In genomic region chr12:69469854-69470188, GRCh38 we compare ENCODE assay signal across 8 cellular contexts. TPM values are rescaled to one million over a fixed set of nuclear protein-coding genes. Genes with fewer than 3 reads are reported as not detected.
A peak's percentile ranks its signal among the peaks of the same experiment; 100 is the strongest.
DNase-seq lines count a peak whose midpoint lies in the region; ATAC-seq, FAIRE-seq and TF ChIP-seq lines count a peak whose summit lies in the region.

No MANE protein-coding gene starts in this region.

- peak overlapping the region; percentile 99 for H3K4me3 ChIP-seq in K562
- peak overlapping the region; percentile 62 for H3K4me3 ChIP-seq in lung
- H3K4me3 ChIP-seq in vagina: peak overlapping the region; percentile 75 to 98

- TF ChIP-seq EP300 in K562 (IDR thresholded peaks at IDR 0.05; ENCODE audit: low read length): no peak

- peak overlapping the region; percentile 89 for H3K4me2 ChIP-seq in K562 (ENCODE audit: insufficient read depth, low read length)

- FAIRE-seq in K562 (lab: Jason Lieb, UNC): no peak

- peak; percentile 18 for ATAC-seq in Right ventricle myocardium inferior
- ATAC-seq in K562: no peak; the same call in 2 of the 3 replicates
- ATAC-seq in lung (ENCODE audit: insufficient read depth, low FRiP score): no peak

- peak overlapping the region; percentile 88 for H3K27ac ChIP-seq in K562 (ENCODE audit: extremely low read depth, low read depth, low read length)
- H3K27ac ChIP-seq in lung (ENCODE audit: low read depth in 1 of 2, low read length in 1 of 2): peak overlapping the region; percentile 71 to 98
- H3K27ac ChIP-seq in vagina: peak overlapping the region; percentile 92

- TF ChIP-seq POLR2A in K562 (conservative IDR thresholded peaks at IDR 0.05) (no peak), vagina (IDR thresholded peaks at IDR 0.05) (no peak)

- in situ Hi-C loops in K562 (cut with MboI): no loop called here

- CTCF ChIA-PET in K562 (lab: Yijun Ruan, JAX; ENCODE audit: low intra/inter-chr PET ratio): interaction anchor here (2.4 kb wide), 1 partner anchor 100 kb away, joined by 9 read pairs; no protein-coding TSS in a partner anchor

- H3K9ac ChIP-seq in K562 (ENCODE audit: insufficient read depth in 1 of 2, low read depth in 2 of 2, low read length in 2 of 2): peak overlapping the region; percentile 88 to 97; a peak in 3 of 4 replicates

- intact Hi-C loops in Right ventricle myocardium inferior (cut with DNase I): loop anchor here (2.0 to 5.0 kb wide), 2 partner anchors 42 to 101 kb away; no protein-coding TSS in a partner anchor
- intact Hi-C loops in cardiac septum (cut with DNase I): loop anchor here (2.0 to 5.0 kb wide), 3 partner anchors 102 to 233 kb away; partner anchors contain the start of genes CPSF6 and YEATS4
- intact Hi-C loops in K562 (cut with micrococcal nuclease): loop anchor here (1.0 to 10.0 kb wide), 6 partner anchors 47 to 178 kb away; partner anchors contain the start of gene YEATS4
- intact Hi-C loops in vagina (cut with DNase I): no loop called here

- H3K9me1 ChIP-seq in K562 (ENCODE audit: control insufficient read depth, insufficient read depth, low read length): no peaks in the 10 kb centered on the region

- H3K36me3 ChIP-seq in K562 (ENCODE audit: control insufficient read depth, insufficient read depth, low read length) (no peaks in the 10 kb centered on the region), lung (ENCODE audit: control insufficient read depth in 2 of 2, insufficient read depth in 2 of 2, low read length in 2 of 2) (no peaks in the 10 kb centered on the region), vagina (no peaks in the 10 kb centered on the region)

- H3K9me3 ChIP-seq in K562 (replicated peaks; ENCODE audit: control insufficient read depth, insufficient read depth, low read depth, low read length) (no peaks in the 10 kb centered on the region), lung (ENCODE audit: control insufficient read depth in 2 of 2, insufficient read depth in 1 of 2, low read length in 1 of 2) (no peaks in the 10 kb centered on the region), vagina (no peaks in the 10 kb centered on the region)

- TF ChIP-seq CTCF in K562 (IDR thresholded peaks at IDR 0.05 in 2 of 3, conservative IDR thresholded peaks at IDR 0.05 in 1 of 3; ENCODE audit: insufficient read depth in 2 of 3, low read depth in 1 of 3, low read length in 3 of 3): no peak
- no peak for TF ChIP-seq CTCF in lung (IDR thresholded peaks at IDR 0.05; ENCODE audit: control extremely low read depth, extremely low read depth)
- no peak for TF ChIP-seq CTCF in vagina (IDR thresholded peaks at IDR 0.05)

- H3K4me1 ChIP-seq in K562 (replicated peaks in 1 of 2; ENCODE audit: control insufficient read depth in 2 of 2, insufficient read depth in 2 of 2, low read length in 2 of 2) (peaks cover 6 to 8% of the 10 kb centered on the region in 2 experiments; a peak in 3 of 5 replicates), lung (ENCODE audit: control insufficient read depth in 2 of 2, insufficient read depth in 2 of 2, low read length in 2 of 2) (peaks cover 5 to 19% of the 10 kb centered on the region in 2 donors), vagina (peaks cover 39% of the 10 kb centered on the region)

- no peak for TF ChIP-seq RAD21 in K562 (CRISPR knock-in tag; conservative IDR thresholded peaks at IDR 0.05 in 1 of 2, IDR thresholded peaks at IDR 0.05 in 1 of 2)

- peak overlapping the region; percentile 98 for H2AFZ ChIP-seq in K562 (ENCODE audit: low read depth, low read length)

- no peak for DNase-seq in Right ventricle myocardium inferior (ENCODE audit: missing footprints)
- no peak for DNase-seq in cardiac septum (ENCODE audit: low spot score)
- DNase-seq in K562 (ENCODE audit: extremely low read depth in 1 of 4, low spot score in 3 of 4): no peak
- no peak for DNase-seq in lung (ENCODE audit: low spot score)
- no peak for DNase-seq in vagina (ENCODE audit: extremely low spot score in 2 of 2)
- no peak for DNase-seq in glomerular visceral epithelial cell (ENCODE audit: extremely low spot score)
- DNase-seq in cerebellar nuclear complex (lab: John Stamatoyannopoulos, UW): no peak
- DNase-seq in NCI-H345 (lab: John Stamatoyannopoulos, UW): no peak

- H3K27me3 ChIP-seq in K562 (ENCODE audit: control insufficient read depth in 2 of 2, insufficient read depth in 2 of 2, low read length in 2 of 2) (no peaks in the 10 kb centered on the region), lung (ENCODE audit: control insufficient read depth, insufficient read depth) (no peaks in the 10 kb centered on the region), vagina (no peaks in the 10 kb centered on the region)

- peaks cover 11% of the 10 kb centered on the region; the same call in 1 of the 2 replicates for H4K20me1 ChIP-seq in K562 (replicated peaks; ENCODE audit: control insufficient read depth, insufficient read depth, low read length)

- H3K79me2 ChIP-seq in K562 (ENCODE audit: control insufficient read depth, insufficient read depth, low read length): peaks cover 47% of the 10 kb centered on the region

- 13% methylated on average over 10 of the region's 10 CpGs for WGBS in K562 (ENCODE audit: insufficient coverage, low coverage, missing lambda C conversion rate)
- 20 to 31% methylated on average over 10 of the region's 10 CpGs for WGBS in lung, 2 donors

- POLR2A ChIA-PET in K562 (lab: Yijun Ruan, JAX): interaction anchor here (1.0 to 1.8 kb wide), 3 partner anchors 37 to 146 kb away, joined by 3 to 4 read pairs (median 4); no protein-coding TSS in a partner anchor

- TSS peak; percentile 92 for BruUV-seq in K562 (replicated peaks; lab: Mats Ljungman, UMichigan)

TF ChIP-seq in K562, 482 proteins besides CTCF, POLR2A, EP300 and RAD21:
- TF ChIP-seq NR2C2 (CRISPR knock-in tag; IDR thresholded peaks at IDR 0.05): no peak
- 0 out of 2 replicates have a peak, but pooled peaks have one; percentile 90 for TF ChIP-seq NR2C2 (tag; IDR thresholded peaks at IDR 0.05)
- no peak for TF ChIP-seq RBM25 (IDR thresholded peaks at IDR 0.05; ENCODE audit: low read depth, low read length, severe bottlenecking)
- TF ChIP-seq SMARCA4 (IDR thresholded peaks at IDR 0.05): 0 out of 2 replicates have a peak, but pooled peaks have one; percentile 11
- TF ChIP-seq ZNF639 (CRISPR knock-in tag; conservative IDR thresholded peaks at IDR 0.05 in 1 of 2, IDR thresholded peaks at IDR 0.05 in 1 of 2): no peak
- no peak for TF ChIP-seq ZBED1 (IDR thresholded peaks at IDR 0.05)

RNA-seq across cellular contexts. Expression of gene FRS2, which starts 0.4 kb away (rescaled TPM):
- 19.0 TPM for total RNA-seq in Right ventricle myocardium inferior
- total RNA-seq in cardiac septum: 22.6 TPM
- 11.4 and 24.6 TPM in 2 replicates for total RNA-seq in K562 (2011; cell fraction: chromatin; rRNA removed; ENCODE audit: low replicate concordance)
- total RNA-seq in K562 (2011; cell fraction: nucleolus; rRNA removed): 15.5 and 16.3 TPM in 2 replicates
- 16.4 and 19.5 TPM in 2 replicates for total RNA-seq in K562 (2011; cell fraction: nucleoplasm; rRNA removed)
- 3.9 and 5.8 TPM in 2 replicates for total RNA-seq in K562 (2014; rRNA removed)
- total RNA-seq in K562 (2014; rRNA removed; fragmentation: Illumina TruSeq; extraction: Trizol): 6.4 and 8.1 TPM in 2 replicates
- total RNA-seq in K562 (2015; rRNA removed; fragmentation: Illumina TruSeq; extraction: Trizol): 9.1 and 9.4 TPM in 2 replicates
- 8.3 and 8.5 TPM in 2 replicates for total RNA-seq in K562 (2021)
- 8.2 and 8.8 TPM in 2 replicates for polyA plus RNA-seq in K562 (2011; rRNA removed)
- 1.9 and 3.7 TPM in 2 replicates for polyA plus RNA-seq in K562 (2011; cell fraction: cytosol; rRNA removed)
- 9.8 and 12.2 TPM in 2 replicates for polyA plus RNA-seq in K562 (2011; cell fraction: nucleus; rRNA removed)
- 4.3 TPM in 2 replicates for polyA plus RNA-seq in K562 (2012)
- polyA plus RNA-seq in K562 (2014; fragmentation: Illumina TruSeq; extraction: Trizol): 5.3 and 6.0 TPM in 2 replicates
- 1 to 10 TPM; 1.0 to 1.5 TPM for polyA plus RNA-seq in K562 (2014; fragmentation: Nextera tagmentation; extraction: Ambion mirVana)
- 3.4 and 3.7 TPM in 2 replicates for polyA plus RNA-seq in K562 (2014; rRNA removed)
- polyA minus RNA-seq in K562 (2011; rRNA and poly(A)+ RNA removed): 17.4 and 20.9 TPM in 2 replicates
- polyA minus RNA-seq in K562 (2011; cell fraction: cytosol; rRNA and poly(A)+ RNA removed): 4.6 and 5.4 TPM in 2 replicates
- polyA minus RNA-seq in K562 (2011; cell fraction: nucleus; rRNA and poly(A)+ RNA removed): 20.5 and 23.0 TPM in 2 replicates
- total RNA-seq in lung: 10 to 100 TPM; 31.5 to 66.7 TPM
- 1 to 10 TPM; 4.7 to 8.6 TPM for polyA plus RNA-seq in lung
- 44.0 TPM for total RNA-seq in vagina
